ENCODE assay signal across 1 cellular context in genomic region chr2:173963817-173964564, GRCh38.
TF ChIP-seq lines count a peak whose summit lies in the region.

No MANE protein-coding gene starts in this region.

TF ChIP-seq in HepG2, 621 proteins besides CTCF, POLR2A, EP300 and RAD21 (continued from another document and continues in another):
- TF ChIP-seq POGK (CRISPR knock-in tag; conservative IDR thresholded peaks at IDR 0.05) (peak; percentile 73; the same call in 1 of the 2 replicates), TFDP2 (CRISPR knock-in tag; IDR thresholded peaks at IDR 0.05) (peak; percentile 91), PCBP1 (IDR thresholded peaks at IDR 0.05; ENCODE audit: borderline replicate concordance, low read depth, low read length) (0 out of 2 replicates have a peak, but pooled peaks have one; percentile 31), ZNF282 (IDR thresholded peaks at IDR 0.05; ENCODE audit: partially characterized antibody) (no peak), PRPF4 (IDR thresholded peaks at IDR 0.05; ENCODE audit: low read depth, low read length, poor library complexity, severe bottlenecking) (no peak), SPEN (CRISPR knock-in tag; IDR thresholded peaks at IDR 0.05; ENCODE audit: low read depth) (peak; percentile 35; the same call in 1 of the 2 replicates), MBNL3 (CRISPR knock-in tag; conservative IDR thresholded peaks at IDR 0.05) (no peak), ZNF142 (CRISPR knock-in tag; IDR thresholded peaks at IDR 0.05) (peak; percentile 95), CENPX (CRISPR knock-in tag; IDR thresholded peaks at IDR 0.05) (no peak), SAFB2 (CRISPR knock-in tag; IDR thresholded peaks at IDR 0.05; ENCODE audit: borderline replicate concordance, low read depth) (no peak; the same call in 1 of the 2 replicates), ZSCAN30 (CRISPR knock-in tag; IDR thresholded peaks at IDR 0.05) (no peak), RBM39 (IDR thresholded peaks at IDR 0.05; ENCODE audit: low read depth, low read length, poor library complexity, severe bottlenecking) (peak; percentile 26), ZFY (CRISPR knock-in tag; IDR thresholded peaks at IDR 0.05) (peak; percentile 90), ZNF670 (CRISPR knock-in tag; IDR thresholded peaks at IDR 0.05; ENCODE audit: borderline replicate concordance) (no peak), ZBTB42 (CRISPR knock-in tag; IDR thresholded peaks at IDR 0.05) (0 out of 2 replicates have a peak, but pooled peaks have one; percentile 1), MAFG (CRISPR knock-in tag; IDR thresholded peaks at IDR 0.05) (no peak), MAFK (conservative IDR thresholded peaks at IDR 0.05 in 1 of 2, IDR thresholded peaks at IDR 0.05 in 1 of 2; ENCODE audit: low read length in 2 of 2) (no peak), RCOR2 (CRISPR knock-in tag; IDR thresholded peaks at IDR 0.05) (no peak), STAT6 (CRISPR knock-in tag; IDR thresholded peaks at IDR 0.05; ENCODE audit: borderline replicate concordance) (no peak), AKNA (CRISPR knock-in tag; IDR thresholded peaks at IDR 0.05; ENCODE audit: borderline replicate concordance) (no peak), ZNF567 (CRISPR knock-in tag; IDR thresholded peaks at IDR 0.05; ENCODE audit: borderline replicate concordance) (no peak), ZSCAN5A (CRISPR knock-in tag; IDR thresholded peaks at IDR 0.05; ENCODE audit: borderline replicate concordance) (0 out of 2 replicates have a peak, but pooled peaks have one; percentile 65), MTA1 (CRISPR knock-in tag; IDR thresholded peaks at IDR 0.05; ENCODE audit: borderline replicate concordance) (peak; percentile 55; the same call in 1 of the 2 replicates), THAP9 (CRISPR knock-in tag; IDR thresholded peaks at IDR 0.05; ENCODE audit: borderline replicate concordance) (no peak)
